In genomic region chr9:93464876-93465275, GRCh38 we compare ENCODE assay signal across 8 cellular contexts. TPM values are rescaled to one million over a fixed set of nuclear protein-coding genes. Genes with fewer than 3 reads are reported as not detected.
DNase-seq lines count a peak whose midpoint lies in the region; ATAC-seq and TF ChIP-seq lines count a peak whose summit lies in the region.
"Had no signal": no experiment of that assay in that cellular context is flagged by ENCODE, and none has a peak within 500 bp of the region (broad histone marks: within the 10 kb centered on the region; RNA-seq: fewer than 3 reads in every experiment).

No MANE protein-coding gene starts in this region.

- H3K36me3 Mint-ChIP-seq in activated naive CD8-positive, alpha-beta T cell treated with anti-CD3 and anti-CD28 coated beads for 36 hours, result peaks cover 34% of the 10 kb centered on the region
- H3K36me3 Mint-ChIP-seq in naive thymus-derived CD8-positive, alpha-beta T cell, result peaks cover 0 to 5% (median 0%) of the 10 kb centered on the region in 3 donors

- no peak overlapping the region for H2AFZ ChIP-seq in MM.1S (ENCODE audit: low read length)

- H3K27me3 Mint-ChIP-seq in activated naive CD8-positive, alpha-beta T cell treated with anti-CD3 and anti-CD28 coated beads for 36 hours, result no peaks in the 10 kb centered on the region
- no peaks in the 10 kb centered on the region for H3K27me3 Mint-ChIP-seq in naive thymus-derived CD8-positive, alpha-beta T cell

- peak overlapping the region; percentile 5 for H3K4me3 Mint-ChIP-seq in activated naive CD8-positive, alpha-beta T cell treated with anti-CD3 and anti-CD28 coated beads for 36 hours
- H3K4me3 Mint-ChIP-seq in naive thymus-derived CD8-positive, alpha-beta T cell, result peak overlapping the region in 8 of 10 donors; percentile 11 to 64 (median 31)

- POLR2A ChIA-PET in naive thymus-derived CD8-positive, alpha-beta T cell (lab: Charles Lee), result interaction anchor here (0.9 to 1.0 kb wide), 2 partner anchors 14 to 102 kb away, joined by 3 read pairs; partner anchors contain the start of gene FAM120A

- no peak for TF ChIP-seq CTCF in DOHH2 (IDR thresholded peaks at IDR 0.05; ENCODE audit: low read depth, low read length, poor library complexity, severe bottlenecking)
- no peak for TF ChIP-seq CTCF in MM.1S (IDR thresholded peaks at IDR 0.05; ENCODE audit: low read length)

- H4K20me1 ChIP-seq in DOHH2 (ENCODE audit: control insufficient read depth, insufficient read depth, low read depth, low read length), result no peaks in the 10 kb centered on the region; the same call in 1 of the 2 replicates
- peaks cover 40% of the 10 kb centered on the region for H4K20me1 ChIP-seq in MM.1S (ENCODE audit: insufficient read depth, low read length)

- H3K9me3 ChIP-seq in DOHH2 (ENCODE audit: control insufficient read depth, insufficient read depth, low read length) (no peaks in the 10 kb centered on the region), MM.1S (replicated peaks; ENCODE audit: insufficient read depth, low read length) (no peaks in the 10 kb centered on the region)

- H3F3A ChIP-seq in DOHH2 (ENCODE audit: control insufficient read depth, insufficient read depth) (peaks cover 30% of the 10 kb centered on the region), MM.1S (ENCODE audit: insufficient read depth, low read length) (no peaks in the 10 kb centered on the region)

- H3K4me2 ChIP-seq in DOHH2 (ENCODE audit: low read length), result peak overlapping the region; percentile 73
- peak overlapping the region; percentile 54; the same call in 1 of the 2 replicates for H3K4me2 ChIP-seq in MM.1S (ENCODE audit: low read depth, low read length)

- no peak for DNase-seq in MM.1S
- no peak for DNase-seq in activated naive CD8-positive, alpha-beta T cell treated with anti-CD3 and anti-CD28 coated beads for 36 hours
- no peak for DNase-seq in naive thymus-derived CD8-positive, alpha-beta T cell
- no peak for DNase-seq in COLO668 (lab: John Stamatoyannopoulos, UW; ENCODE audit: unreplicated experiment)
- DNase-seq in stimulated activated CD8-positive, alpha-beta memory T cell treated with anti-CD3 and anti-CD28 coated beads, Interleukin-4, amount 100 ng/mL, for 48 hours, result no peak
- DNase-seq: NCI-H2227 treated with DMSO at 0.1 percent for 48 hours had no signal

- ATAC-seq in naive thymus-derived CD8-positive, alpha-beta T cell, result no peak
- no peak for ATAC-seq in HG02852 (IDR thresholded peaks at IDR 0.05; ENCODE audit: unreplicated experiment)

- no peak overlapping the region for H3K9ac ChIP-seq in MM.1S (ENCODE audit: low read length)

- H3K79me2 ChIP-seq in DOHH2 (ENCODE audit: control insufficient read depth, low read length), result peaks cover 100% of the 10 kb centered on the region
- peaks cover 100% of the 10 kb centered on the region for H3K79me2 ChIP-seq in MM.1S (ENCODE audit: low read length)

- no peaks in the 10 kb centered on the region for H3K9me3 Mint-ChIP-seq in activated naive CD8-positive, alpha-beta T cell treated with anti-CD3 and anti-CD28 coated beads for 36 hours
- H3K9me3 Mint-ChIP-seq in naive thymus-derived CD8-positive, alpha-beta T cell, result no peaks in the 10 kb centered on the region

- H3K4me1 Mint-ChIP-seq in activated naive CD8-positive, alpha-beta T cell treated with anti-CD3 and anti-CD28 coated beads for 36 hours, result peaks cover 82% of the 10 kb centered on the region
- H3K4me1 Mint-ChIP-seq in naive thymus-derived CD8-positive, alpha-beta T cell, result peaks cover 52 to 95% (median 83%) of the 10 kb centered on the region in 4 donors

- H3K27me3 ChIP-seq in DOHH2 (ENCODE audit: control insufficient read depth, low read length), result no peaks in the 10 kb centered on the region
- no peaks in the 10 kb centered on the region for H3K27me3 ChIP-seq in MM.1S (replicated peaks; ENCODE audit: insufficient read depth, low read length)

- peak overlapping the region; percentile 89 for H3K27ac Mint-ChIP-seq in activated naive CD8-positive, alpha-beta T cell treated with anti-CD3 and anti-CD28 coated beads for 36 hours
- peak overlapping the region in 7 of 10 donors; percentile 2 to 84 (median 63) for H3K27ac Mint-ChIP-seq in naive thymus-derived CD8-positive, alpha-beta T cell

- H3K4me1 ChIP-seq in DOHH2 (ENCODE audit: control insufficient read depth, low read length) (peaks cover 80% of the 10 kb centered on the region), MM.1S (ENCODE audit: low read length) (peaks cover 52% of the 10 kb centered on the region)

- H3K4me3 ChIP-seq in DOHH2 (ENCODE audit: low read length) (peak overlapping the region; percentile 61), MM.1S (ENCODE audit: low read length) (no peak overlapping the region)

- peaks cover 38% of the 10 kb centered on the region for H3K36me3 ChIP-seq in DOHH2 (ENCODE audit: control insufficient read depth, low read length)
- H3K36me3 ChIP-seq in MM.1S (replicated peaks; ENCODE audit: insufficient read depth, low read length), result no peaks in the 10 kb centered on the region

- H3K27ac ChIP-seq in DOHH2 (ENCODE audit: low read depth, low read length) (peak overlapping the region; percentile 70), MM.1S (ENCODE audit: low read length) (peak overlapping the region; percentile 34; the same call in 1 of the 2 replicates)

- no peaks in the 10 kb centered on the region for H3K9me2 ChIP-seq in DOHH2 (replicated peaks; ENCODE audit: control insufficient read depth, low read length)
- H3K9me2 ChIP-seq in MM.1S (replicated peaks; ENCODE audit: insufficient read depth, low read length), result no peaks in the 10 kb centered on the region

RNA-seq across cellular contexts. Expression of gene FAM120AOS, which starts 11.5 kb away (rescaled TPM):
- total RNA-seq in activated naive CD8-positive, alpha-beta T cell treated with anti-CD3 and anti-CD28 coated beads for 36 hours, result 10 to 100 TPM; 46.1 to 46.5 TPM
- 10 to 100 TPM; 49.7 to 54.6 TPM for total RNA-seq in naive thymus-derived CD8-positive, alpha-beta T cell
- polyA plus RNA-seq in naive thymus-derived CD8-positive, alpha-beta T cell, result 10 to 100 TPM; 49.3 to 59.7 (median 55.7) TPM

RNA-seq across cellular contexts. Expression of gene FAM120A, which starts 13.4 kb away (rescaled TPM):
- total RNA-seq in activated naive CD8-positive, alpha-beta T cell treated with anti-CD3 and anti-CD28 coated beads for 36 hours, result 100 to 1,000 TPM; 121 TPM
- total RNA-seq in naive thymus-derived CD8-positive, alpha-beta T cell, result 10 to 100 TPM; 82.2 to 85.4 TPM
- 10 to 100 TPM in 1 of 3 donors, 1 to 10 TPM in 2; 7.8 to 10.7 (median 10.0) TPM for polyA plus RNA-seq in naive thymus-derived CD8-positive, alpha-beta T cell
